In genomic region chr3:97793415-97794019, GRCh38 we compare ENCODE assay signal across 8 cellular contexts. TPM values are rescaled to one million over a fixed set of nuclear protein-coding genes. Genes with fewer than 3 reads are reported as not detected.
A peak's percentile ranks its signal among the peaks of the same experiment; 100 is the strongest.
DNase-seq lines count a peak whose midpoint lies in the region; ATAC-seq, FAIRE-seq and TF ChIP-seq lines count a peak whose summit lies in the region.

No MANE protein-coding gene starts in this region.

- no peak overlapping the region for H2AFZ ChIP-seq in GM12878 (ENCODE audit: control insufficient read depth, low read depth, low read length)

- in situ Hi-C loops in GM12878 (cut with MboI): loop anchor here (5.0 to 10.0 kb wide), 2 partner anchors 229 to 541 kb away; no protein-coding TSS in a partner anchor

- no peak overlapping the region for H3K4me3 ChIP-seq in BE2C (ENCODE audit: low read depth, low read length)
- no peak overlapping the region for H3K4me3 ChIP-seq in GM12878
- no peak overlapping the region for H3K4me3 ChIP-seq in suprapubic skin

- TF ChIP-seq CTCF in BE2C (IDR thresholded peaks at IDR 0.05; ENCODE audit: low read depth, low read length) (peak; percentile 83), GM12878 (IDR thresholded peaks at IDR 0.05 in 2 of 3, conservative IDR thresholded peaks at IDR 0.05 in 1 of 3; ENCODE audit: control insufficient read depth in 2 of 3, extremely low read depth in 1 of 3, insufficient read depth in 1 of 3, low read depth in 3 of 3, low read length in 3 of 3) (peak; percentile 57 to 80 (median 68); a peak in 4 of 6 replicates), suprapubic skin (IDR thresholded peaks at IDR 0.05) (peak; percentile 61 to 83)

- H3K4me1 ChIP-seq in BE2C (no peaks in the 10 kb centered on the region), GM12878 (ENCODE audit: control insufficient read depth, insufficient read depth, low read length) (no peaks in the 10 kb centered on the region), suprapubic skin (no peaks in the 10 kb centered on the region)

- no peak overlapping the region for H3K9ac ChIP-seq in GM12878 (ENCODE audit: control insufficient read depth, insufficient read depth, low read length)

- DNase-seq in BE2C (peak; percentile 10), NCI-H446 (lab: John Stamatoyannopoulos, UW) (peak; percentile 69 to 77), GM12878 (ENCODE audit: low read depth, low spot score) (peak; percentile 4), iPS-NIHi7 (ENCODE audit: extremely low spot score) (peak; percentile 20), suprapubic skin (ENCODE audit: low spot score in 2 of 2) (no peak), mucosa of gallbladder (ENCODE audit: low spot score) (no peak)

- no peak overlapping the region for H3K4me2 ChIP-seq in GM12878 (ENCODE audit: control insufficient read depth, insufficient read depth)

- H3K36me3 ChIP-seq in BE2C (peaks cover 3% of the 10 kb centered on the region), GM12878 (ENCODE audit: control insufficient read depth in 2 of 2, insufficient read depth in 2 of 2, low read length in 1 of 2) (no peaks in the 10 kb centered on the region), suprapubic skin (no peaks in the 10 kb centered on the region)

- H3K27ac ChIP-seq in GM12878 (ENCODE audit: control insufficient read depth, insufficient read depth): no peak overlapping the region
- H3K27ac ChIP-seq in suprapubic skin: no peak overlapping the region

- no peak for TF ChIP-seq POLR2A in GM12878 (IDR thresholded peaks at IDR 0.05; ENCODE audit: low read depth, low read length)
- no peak for TF ChIP-seq POLR2A in suprapubic skin (IDR thresholded peaks at IDR 0.05)

- peak; percentile 82 for ATAC-seq in GM18511 (IDR thresholded peaks at IDR 0.05; ENCODE audit: unreplicated experiment)
- ATAC-seq in HG03342 (IDR thresholded peaks at IDR 0.05; ENCODE audit: unreplicated experiment): peak; percentile 82
- ATAC-seq in GM12878: peak; percentile 74

- TF ChIP-seq EP300 in GM12878 (IDR thresholded peaks at IDR 0.05; ENCODE audit: borderline replicate concordance in 1 of 2, control insufficient read depth in 1 of 2, low read depth in 2 of 2, low read length in 2 of 2): no peak
- TF ChIP-seq EP300 in suprapubic skin (IDR thresholded peaks at IDR 0.05): no peak

- POLR2A ChIA-PET in GM12878 (lab: Charles Lee): interaction anchor here (2.6 kb wide), 1 partner anchor 228 kb away, joined by 6 read pairs; no protein-coding TSS in a partner anchor

- peak; percentile 90 for TF ChIP-seq RAD21 in GM12878 (IDR thresholded peaks at IDR 0.05; ENCODE audit: insufficient read depth, low read depth, low read length)

- RAD21 ChIA-PET in GM12878 (lab: Charles Lee; ENCODE audit: unreplicated experiment): interaction anchor here (1.1 to 4.4 kb wide), 2 partner anchors 24 to 229 kb away, joined by 3 to 40 read pairs; no protein-coding TSS in a partner anchor

- peak; percentile 92 for FAIRE-seq in GM12878 (lab: Jason Lieb, UNC)

- no peaks in the 10 kb centered on the region for H3K79me2 ChIP-seq in GM12878 (ENCODE audit: control insufficient read depth, insufficient read depth, low read length)

- BruUV-seq in GM12878 (replicated peaks; lab: Mats Ljungman, UMichigan): no TSS peak

- CTCF ChIA-PET in GM12878 (lab: Yijun Ruan, JAX): interaction anchor here (1.2 to 5.6 kb wide), 3 partner anchors 11 to 229 kb away, joined by 6 to 153 read pairs (median 7); no protein-coding TSS in a partner anchor

- intact Hi-C loops in GM12878 (cut with micrococcal nuclease; ENCODE audit: unreplicated experiment): loop anchor here (1.0 to 10.0 kb wide), 3 partner anchors 159 to 541 kb away; no protein-coding TSS in a partner anchor

- H3K27me3 ChIP-seq in BE2C (no peaks in the 10 kb centered on the region), GM12878 (replicated peaks in 1 of 2; ENCODE audit: control insufficient read depth in 2 of 2, insufficient read depth in 2 of 2, low read length in 1 of 2) (no peaks in the 10 kb centered on the region), suprapubic skin (no peaks in the 10 kb centered on the region)

- SMC1A ChIA-PET in GM12878 (lab: Charles Lee; ENCODE audit: uncharacterized antibody, unreplicated experiment): interaction anchor here (0.6 to 4.8 kb wide), 4 partner anchors 161 to 246 kb away, joined by 3 to 50 read pairs (median 3); no protein-coding TSS in a partner anchor

- H4K20me1 ChIP-seq in GM12878 (ENCODE audit: control insufficient read depth, insufficient read depth): no peaks in the 10 kb centered on the region

- H3K9me3 ChIP-seq in BE2C (no peaks in the 10 kb centered on the region), GM12878 (replicated peaks; ENCODE audit: control insufficient read depth, insufficient read depth, low read length) (no peaks in the 10 kb centered on the region), suprapubic skin (no peaks in the 10 kb centered on the region)

TF ChIP-seq in GM12878, 131 proteins besides CTCF, POLR2A, EP300 and RAD21 (continues in another document):
- peak; percentile 42; the same call in 1 of the 2 replicates for TF ChIP-seq FOXM1 (IDR thresholded peaks at IDR 0.05; ENCODE audit: low read depth, low read length)
- no peak for TF ChIP-seq SMAD5 (IDR thresholded peaks at IDR 0.05; ENCODE audit: low read depth)
- TF ChIP-seq SRF (IDR thresholded peaks at IDR 0.05; ENCODE audit: low read depth in 2 of 2, low read length in 2 of 2): no peak
- no peak for TF ChIP-seq RAD51 (IDR thresholded peaks at IDR 0.05)
- TF ChIP-seq ATF3 (IDR thresholded peaks at IDR 0.05; ENCODE audit: borderline replicate concordance, extremely low read depth, low read depth, low read length): no peak
- TF ChIP-seq MLLT1 (IDR thresholded peaks at IDR 0.05): no peak
- TF ChIP-seq SMC3 (IDR thresholded peaks at IDR 0.05; ENCODE audit: borderline replicate concordance, low read length): peak; percentile 93

RNA-seq across cellular contexts. Expression of gene CRYBG3, which starts 28.3 kb away (rescaled TPM):
- polyA plus RNA-seq in BE2C (2012; ENCODE audit: insufficient read depth, insufficient read length, low read depth): 15.8 TPM
- 2.4 and 2.9 TPM in 2 replicates for total RNA-seq in GM12878 (2013; cell fraction: nucleolus; rRNA removed)
- total RNA-seq in GM12878 (2014; rRNA removed) (3.2 and 3.7 TPM in 2 replicates), GM12878 (2014; rRNA removed; fragmentation: Illumina TruSeq; extraction: Trizol) (5.4 and 6.2 TPM in 2 replicates), GM12878 (2021) (3.6 and 4.0 TPM in 2 replicates), suprapubic skin (10 to 100 TPM; 28.8 to 49.6 (median 33.3) TPM), mucosa of gallbladder (17.7 TPM)
- polyA plus RNA-seq in GM12878 (2011; ENCODE audit: low read depth): 2.3 TPM
- polyA plus RNA-seq in GM12878 (2011; rRNA removed) (0.11 and 0.13 TPM in 2 replicates), GM12878 (2014; fragmentation: Illumina TruSeq; extraction: Trizol) (2.9 and 3.3 TPM in 2 replicates), GM12878 (2014; fragmentation: Nextera tagmentation; extraction: Ambion mirVana) (under 1 TPM; 0.39 to 0.42 TPM), GM12878 (2014; rRNA removed) (2.2 and 2.6 TPM in 2 replicates), GM12878 (2016; fragmentation: Nextera tagmentation; extraction: Ambion mirVana) (1 to 10 TPM in 1 of 2 experiments, under 1 TPM in 1; 0.98 to 1.0 TPM)
- 0.01 and 0.03 TPM in 2 replicates for polyA plus RNA-seq in GM12878 (2011; cell fraction: cytosol; rRNA removed)
- 0.15 and 0.19 TPM in 2 replicates for polyA plus RNA-seq in GM12878 (2011; cell fraction: nucleus; rRNA removed)
- polyA plus RNA-seq in GM12878 (2012): 2.6 and 2.7 TPM in 2 replicates
- polyA minus RNA-seq in GM12878 (2011; rRNA and poly(A)+ RNA removed): 0.07 and 0.10 TPM in 2 replicates
- 0.10 TPM in 1 of 2 replicates, not detected in the other for polyA minus RNA-seq in GM12878 (2011; cell fraction: cytosol; rRNA and poly(A)+ RNA removed)
- 0.19 and 0.24 TPM in 2 replicates for polyA minus RNA-seq in GM12878 (2011; cell fraction: nucleus; rRNA and poly(A)+ RNA removed)

RNA-seq across cellular contexts. Expression of gene ARL6, which starts 29.0 kb away (rescaled TPM):
- polyA plus RNA-seq in BE2C (2012; ENCODE audit: insufficient read depth, insufficient read length, low read depth): 38.1 TPM
- total RNA-seq in GM12878 (2013; cell fraction: nucleolus; rRNA removed): 7.8 and 11.4 TPM in 2 replicates
- total RNA-seq in GM12878 (2014; rRNA removed) (2.0 and 2.7 TPM in 2 replicates), GM12878 (2014; rRNA removed; fragmentation: Illumina TruSeq; extraction: Trizol) (4.3 and 4.5 TPM in 2 replicates), GM12878 (2021) (3.0 and 4.3 TPM in 2 replicates), suprapubic skin (1 to 10 TPM; 4.5 to 9.1 (median 7.5) TPM), mucosa of gallbladder (8.9 TPM)
- 0.42 TPM for polyA plus RNA-seq in GM12878 (2011; ENCODE audit: low read depth)
- polyA plus RNA-seq in GM12878 (2011; rRNA removed) (7.3 and 9.3 TPM in 2 replicates), GM12878 (2014; fragmentation: Illumina TruSeq; extraction: Trizol) (3.7 and 5.0 TPM in 2 replicates), GM12878 (2014; fragmentation: Nextera tagmentation; extraction: Ambion mirVana) (1 to 10 TPM; 4.3 to 4.8 TPM), GM12878 (2014; rRNA removed) (1.3 and 2.6 TPM in 2 replicates), GM12878 (2016; fragmentation: Nextera tagmentation; extraction: Ambion mirVana) (1 to 10 TPM; 6.2 to 6.9 TPM)
- polyA plus RNA-seq in GM12878 (2011; cell fraction: cytosol; rRNA removed): 2.3 and 2.4 TPM in 2 replicates
- 2.4 and 3.3 TPM in 2 replicates for polyA plus RNA-seq in GM12878 (2011; cell fraction: nucleus; rRNA removed)
- polyA plus RNA-seq in GM12878 (2012): 1.4 and 1.8 TPM in 2 replicates
- polyA minus RNA-seq in GM12878 (2011; rRNA and poly(A)+ RNA removed): 3.3 and 3.8 TPM in 2 replicates
- 1.6 and 4.3 TPM in 2 replicates for polyA minus RNA-seq in GM12878 (2011; cell fraction: cytosol; rRNA and poly(A)+ RNA removed)
- 5.1 and 12.3 TPM in 2 replicates for polyA minus RNA-seq in GM12878 (2011; cell fraction: nucleus; rRNA and poly(A)+ RNA removed)

Comparison
In these comparisons a context has a peak if more than half of its experiments do, and no peak if none do; other contexts are left out.
1. DNase-seq: peak in BE2C (single experiment), NCI-H446 (2 of 2), GM12878 (single experiment) and iPS-NIHi7 (single experiment); none in suprapubic skin (0 of 2) and mucosa of gallbladder (single experiment).
2. Peak in every context shown above with its lines, with median percentiles within 50 percentile points of each other: CTCF ChIP-seq and ATAC-seq.